Comparison of ENCODE assay signal across 16 cellular contexts in genomic region chr7:106568002-106568679, GRCh38.
DNase-seq lines count a peak whose midpoint lies in the region; ATAC-seq and TF ChIP-seq lines count a peak whose summit lies in the region.
"Had no signal": no experiment of that assay in that cellular context is flagged by ENCODE, and none has a peak within 500 bp of the region (broad histone marks: within the 10 kb centered on the region; RNA-seq: fewer than 3 reads in every experiment).

No MANE protein-coding gene starts in this region.

- ATAC-seq in HG02938 (IDR thresholded peaks at IDR 0.05; ENCODE audit: unreplicated experiment) (no peak), HG03196 (IDR thresholded peaks at IDR 0.05; ENCODE audit: unreplicated experiment) (no peak)

- H3K9me3 ChIP-seq in AG04450 (ENCODE audit: control insufficient read depth, insufficient read depth, low read length) (peaks cover 3% of the 10 kb centered on the region; the same call in 1 of the 2 replicates), HEK293 (ENCODE audit: control insufficient read depth, insufficient read depth, low read depth, low read length) (no peaks in the 10 kb centered on the region), adipocyte (ENCODE audit: control insufficient read depth, low read length) (no peaks in the 10 kb centered on the region), mesenchymal stem cell (ENCODE audit: control insufficient read depth, low read length) (no peaks in the 10 kb centered on the region)
- H3K9me3 ChIP-seq: BLaER1 treated with 17β-estradiol and CSF1 and Interleukin-3, amounts not matched to agents 10 nM and 100 nM; uterus had no signal

- H3K4ac ChIP-seq in mesenchymal stem cell (ENCODE audit: low read depth in 1 of 2, low read length in 2 of 2): no peak overlapping the region

- H3K36me3 ChIP-seq in HEK293 (ENCODE audit: control insufficient read depth in 2 of 2, insufficient read depth in 1 of 2, low read length in 2 of 2) (no peaks in the 10 kb centered on the region), adipocyte (ENCODE audit: control insufficient read depth, insufficient read depth, low read length, severe bottlenecking) (no peaks in the 10 kb centered on the region), mesenchymal stem cell (ENCODE audit: control insufficient read depth in 1 of 2, insufficient read depth in 2 of 2, low read depth in 1 of 2, low read length in 2 of 2) (no peaks in the 10 kb centered on the region)
- H3K36me3 ChIP-seq: BLaER1 treated with 17β-estradiol and CSF1 and Interleukin-3, amounts not matched to agents 10 nM and 100 nM; uterus had no signal

- H3K4me2 ChIP-seq in mesenchymal stem cell (ENCODE audit: low read length, poor library complexity, severe bottlenecking): no peak overlapping the region

- H3K14ac ChIP-seq in mesenchymal stem cell (ENCODE audit: low read length in 2 of 2): no peak overlapping the region

- POLR2A ChIA-PET in AG04450 (lab: Yijun Ruan, JAX): no interaction called here
- POLR2A ChIA-PET in HEK293 (lab: Yijun Ruan, JAX): interaction anchor here (1.6 kb wide), 1 partner anchor 25 kb away, joined by 6 read pairs; no protein-coding TSS in a partner anchor

- H3K27me3 ChIP-seq in AG04450 (ENCODE audit: control insufficient read depth, insufficient read depth, low read length) (no peaks in the 10 kb centered on the region), adipocyte (replicated peaks; ENCODE audit: control insufficient read depth, insufficient read depth, low read length) (no peaks in the 10 kb centered on the region), mesenchymal stem cell (ENCODE audit: control insufficient read depth in 1 of 2, insufficient read depth in 1 of 2, low read length in 2 of 2) (peaks cover 0 to 4% of the 10 kb centered on the region in 2 experiments)
- H3K27me3 ChIP-seq: BLaER1 treated with 17β-estradiol and CSF1 and Interleukin-3, amounts not matched to agents 10 nM and 100 nM; uterus had no signal

- no peak overlapping the region for H2AK5ac ChIP-seq in mesenchymal stem cell (ENCODE audit: low read length, severe bottlenecking)

- no peak overlapping the region for H4K8ac ChIP-seq in mesenchymal stem cell (ENCODE audit: low read length)

- no peak overlapping the region for H2BK5ac ChIP-seq in mesenchymal stem cell (ENCODE audit: low read depth, low read length, poor library complexity, severe bottlenecking)

- WGBS in mesenchymal stem cell: 39% methylated on average over 1 of the region's 2 CpGs

- H3K18ac ChIP-seq in mesenchymal stem cell (ENCODE audit: low read depth in 1 of 2, low read length in 2 of 2): no peak overlapping the region

- no peaks in the 10 kb centered on the region for H3K79me1 ChIP-seq in mesenchymal stem cell (replicated peaks; ENCODE audit: low read length, poor library complexity, severe bottlenecking)

- H3K9ac ChIP-seq in adipocyte (ENCODE audit: low read length) (peak overlapping the region; percentile 31), mesenchymal stem cell (ENCODE audit: low read length) (peak overlapping the region; percentile 64)
- H3K9ac ChIP-seq: BLaER1 treated with 17β-estradiol and CSF1 and Interleukin-3, amounts not matched to agents 10 nM and 100 nM; parathyroid adenoma had no signal

- TF ChIP-seq CTCF in AG04450 (IDR thresholded peaks at IDR 0.05; ENCODE audit: low read depth, low read length) (no peak), HEK293 (tag by site-specific recombination; IDR thresholded peaks at IDR 0.05) (no peak)

- no peak overlapping the region for H2AFZ ChIP-seq in mesenchymal stem cell (ENCODE audit: low read depth, low read length)
- H2AFZ ChIP-seq: parathyroid adenoma had no signal

- CTCF ChIA-PET in AG04450 (lab: Charles Lee): interaction anchor here (0.6 to 1.9 kb wide), 4 partner anchors 25 to 484 kb away, joined by 3 to 6 read pairs (median 3); partner anchors contain the start of gene CCDC71L
- CTCF ChIA-PET in HEK293 (lab: Yijun Ruan, JAX): interaction anchor here (0.6 to 1.0 kb wide), 4 partner anchors 11 to 35 kb away, joined by 3 to 7 read pairs (median 3); no protein-coding TSS in a partner anchor

- no peaks in the 10 kb centered on the region for H3K4me1 ChIP-seq in HEK293 (ENCODE audit: control insufficient read depth, insufficient read depth, low read length)
- H3K4me1 ChIP-seq in adipocyte (ENCODE audit: control insufficient read depth, insufficient read depth, low read length): peaks cover 33% of the 10 kb centered on the region
- H3K4me1 ChIP-seq in mesenchymal stem cell (ENCODE audit: control insufficient read depth, insufficient read depth, low read depth, low read length): no peaks in the 10 kb centered on the region
- H3K4me1 ChIP-seq: parathyroid adenoma, uterus had no signal

- H3K23ac ChIP-seq in mesenchymal stem cell (ENCODE audit: low read length in 2 of 2): no peak overlapping the region

- DNase-seq in AG04450 (ENCODE audit: low read depth, low spot score): no peak
- DNase-seq in adipocyte (ENCODE audit: low read depth): no peak
- no peak for DNase-seq in mesenchymal stem cell
- no peak for DNase-seq in DMS114 treated with DMSO at 0.1 percent for 48 hours (lab: John Stamatoyannopoulos, UW; ENCODE audit: unreplicated experiment)
- no peak for DNase-seq in CD1c-positive myeloid dendritic cell (ENCODE audit: extremely low spot score)
- DNase-seq: H7; head of caudate nucleus; KG1; small intestine; stimulated activated naive CD4-positive, alpha-beta T cell treated with Interleukin-2 at 50 U/mL for 16 hours; uterus had no signal

- no peak overlapping the region for H2BK15ac ChIP-seq in mesenchymal stem cell (ENCODE audit: low read depth, poor library complexity, severe bottlenecking)

- no peak overlapping the region for H4K91ac ChIP-seq in mesenchymal stem cell (ENCODE audit: low read length)

- H3K4me3 ChIP-seq in AG04450 (ENCODE audit: low read depth, low read length) (no peak overlapping the region), HEK293 (ENCODE audit: low read depth, low read length) (no peak overlapping the region), adipocyte (ENCODE audit: low read length) (peak overlapping the region; percentile 30), mesenchymal stem cell (ENCODE audit: insufficient read depth in 1 of 2, low read depth in 1 of 2, low read length in 2 of 2) (no peak overlapping the region)
- H3K4me3 ChIP-seq: BLaER1 treated with 17β-estradiol and CSF1 and Interleukin-3, amounts not matched to agents 10 nM and 100 nM; uterus had no signal

- no peak overlapping the region for H2BK120ac ChIP-seq in mesenchymal stem cell (ENCODE audit: low read depth, low read length)

- H3K27ac ChIP-seq in AG04450 (ENCODE audit: low read depth, low read length) (peak overlapping the region; percentile 77), HEK293 (ENCODE audit: extremely low read depth, low read depth, low read length) (no peak overlapping the region; the same call in 1 of the 2 replicates), mesenchymal stem cell (ENCODE audit: low read length, poor library complexity, severe bottlenecking) (no peak overlapping the region)
- H3K27ac ChIP-seq: parathyroid adenoma, uterus had no signal

- H2BK12ac ChIP-seq in mesenchymal stem cell (ENCODE audit: low read length in 2 of 2): no peak overlapping the region

TF ChIP-seq in HEK293, 187 proteins besides CTCF, POLR2A, EP300 and RAD21:
- TF ChIP-seq ZNF394 (tag by site-specific recombination; IDR thresholded peaks at IDR 0.05; ENCODE audit: borderline replicate concordance): no peak
- TF ChIP-seq, protein P1, sequence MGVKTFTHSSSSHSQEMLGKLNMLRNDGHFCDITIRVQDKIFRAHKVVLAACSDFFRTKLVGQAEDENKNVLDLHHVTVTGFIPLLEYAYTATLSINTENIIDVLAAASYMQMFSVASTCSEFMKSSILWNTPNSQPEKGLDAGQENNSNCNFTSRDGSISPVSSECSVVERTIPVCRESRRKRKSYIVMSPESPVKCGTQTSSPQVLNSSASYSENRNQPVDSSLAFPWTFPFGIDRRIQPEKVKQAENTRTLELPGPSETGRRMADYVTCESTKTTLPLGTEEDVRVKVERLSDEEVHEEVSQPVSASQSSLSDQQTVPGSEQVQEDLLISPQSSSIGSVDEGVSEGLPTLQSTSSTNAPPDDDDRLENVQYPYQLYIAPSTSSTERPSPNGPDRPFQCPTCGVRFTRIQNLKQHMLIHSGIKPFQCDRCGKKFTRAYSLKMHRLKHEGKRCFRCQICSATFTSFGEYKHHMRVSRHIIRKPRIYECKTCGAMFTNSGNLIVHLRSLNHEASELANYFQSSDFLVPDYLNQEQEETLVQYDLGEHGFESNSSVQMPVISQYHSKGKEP (tag by site-specific recombination; IDR thresholded peaks at IDR 0.05): no peak
- TF ChIP-seq KLF7 (tag by site-specific recombination; IDR thresholded peaks at IDR 0.05; ENCODE audit: borderline replicate concordance): no peak
- TF ChIP-seq SCRT2 (tag by site-specific recombination; IDR thresholded peaks at IDR 0.05): peak; percentile 33; the same call in 1 of the 2 replicates
- TF ChIP-seq MZF1 (tag by site-specific recombination; IDR thresholded peaks at IDR 0.05; ENCODE audit: borderline replicate concordance): no peak
- TF ChIP-seq, protein P2, sequence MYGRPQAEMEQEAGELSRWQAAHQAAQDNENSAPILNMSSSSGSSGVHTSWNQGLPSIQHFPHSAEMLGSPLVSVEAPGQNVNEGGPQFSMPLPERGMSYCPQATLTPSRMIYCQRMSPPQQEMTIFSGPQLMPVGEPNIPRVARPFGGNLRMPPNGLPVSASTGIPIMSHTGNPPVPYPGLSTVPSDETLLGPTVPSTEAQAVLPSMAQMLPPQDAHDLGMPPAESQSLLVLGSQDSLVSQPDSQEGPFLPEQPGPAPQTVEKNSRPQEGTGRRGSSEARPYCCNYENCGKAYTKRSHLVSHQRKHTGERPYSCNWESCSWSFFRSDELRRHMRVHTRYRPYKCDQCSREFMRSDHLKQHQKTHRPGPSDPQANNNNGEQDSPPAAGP (tag by site-specific recombination; IDR thresholded peaks at IDR 0.05): no peak
- TF ChIP-seq, protein P3, sequence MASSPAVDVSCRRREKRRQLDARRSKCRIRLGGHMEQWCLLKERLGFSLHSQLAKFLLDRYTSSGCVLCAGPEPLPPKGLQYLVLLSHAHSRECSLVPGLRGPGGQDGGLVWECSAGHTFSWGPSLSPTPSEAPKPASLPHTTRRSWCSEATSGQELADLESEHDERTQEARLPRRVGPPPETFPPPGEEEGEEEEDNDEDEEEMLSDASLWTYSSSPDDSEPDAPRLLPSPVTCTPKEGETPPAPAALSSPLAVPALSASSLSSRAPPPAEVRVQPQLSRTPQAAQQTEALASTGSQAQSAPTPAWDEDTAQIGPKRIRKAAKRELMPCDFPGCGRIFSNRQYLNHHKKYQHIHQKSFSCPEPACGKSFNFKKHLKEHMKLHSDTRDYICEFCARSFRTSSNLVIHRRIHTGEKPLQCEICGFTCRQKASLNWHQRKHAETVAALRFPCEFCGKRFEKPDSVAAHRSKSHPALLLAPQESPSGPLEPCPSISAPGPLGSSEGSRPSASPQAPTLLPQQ (tag by site-specific recombination; IDR thresholded peaks at IDR 0.05): no peak
